ENCODE assay signal across 13 cellular contexts in the genomic region with DNA sequence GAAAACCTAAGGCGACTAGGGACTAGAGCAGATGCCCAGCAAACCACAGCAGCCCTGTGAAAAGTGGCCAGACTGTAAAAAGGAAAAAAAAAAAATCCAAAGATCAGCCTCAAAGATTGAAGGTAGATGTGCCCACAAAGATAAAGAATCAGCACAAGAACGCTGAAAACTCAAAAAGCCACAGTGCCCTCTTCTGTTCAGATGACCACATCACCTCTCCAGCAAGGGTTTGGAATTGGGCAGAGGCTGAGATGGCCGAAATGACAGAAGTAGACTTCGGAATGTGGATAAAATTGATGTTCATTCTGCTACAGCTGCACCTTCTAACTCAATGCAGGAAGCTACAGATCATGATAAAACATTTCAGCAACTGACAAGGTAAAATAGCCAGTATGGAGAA.
DNase-seq lines count a peak whose midpoint lies in the region; TF ChIP-seq lines count a peak whose summit lies in the region.
"Had no signal": no experiment of that assay in that cellular context is flagged by ENCODE, and none has a peak within 500 bp of the region (broad histone marks: within the 10 kb centered on the region; RNA-seq: fewer than 3 reads in every experiment).

No MANE protein-coding gene starts in this region.

- no peak overlapping the region for H3K27ac ChIP-seq in OCI-LY1 (ENCODE audit: low read depth, low read length, poor library complexity, severe bottlenecking)
- no peak overlapping the region for H3K27ac ChIP-seq in esophagus muscularis mucosa (replicated peaks in 1 of 4)
- no peak overlapping the region for H3K27ac ChIP-seq in RWPE1

- peaks cover 30% of the 10 kb centered on the region for H3K9me3 Mint-ChIP-seq in osteocyte (ENCODE audit: unreplicated experiment)

- no peaks in the 10 kb centered on the region for H4K20me1 ChIP-seq in OCI-LY1 (ENCODE audit: insufficient read depth, low read length)

- H3K9me3 ChIP-seq in OCI-LY1 (ENCODE audit: low read length), result no peaks in the 10 kb centered on the region
- peaks cover 0 to 9% (median 7%) of the 10 kb centered on the region in 4 donors for H3K9me3 ChIP-seq in esophagus muscularis mucosa

- CTCF ChIA-PET in RWPE1 (lab: Yijun Ruan, JAX), result no interaction called here

- H3K4me1 Mint-ChIP-seq in osteocyte (ENCODE audit: unreplicated experiment), result no peaks in the 10 kb centered on the region

- H3K27me3 ChIP-seq in OCI-LY1 (ENCODE audit: insufficient read depth, low read length) (no peaks in the 10 kb centered on the region; the same call in 1 of the 2 replicates), esophagus muscularis mucosa (no peaks in the 10 kb centered on the region)

- H3K9ac ChIP-seq in OCI-LY1 (ENCODE audit: low read length), result no peak overlapping the region

- H3K4me2 ChIP-seq in OCI-LY1 (ENCODE audit: low read length), result no peak overlapping the region

- H3K36me3 Mint-ChIP-seq in osteocyte (ENCODE audit: unreplicated experiment), result peaks cover 10% of the 10 kb centered on the region

- H3K4me1 ChIP-seq in OCI-LY1 (ENCODE audit: insufficient read depth, low read length, severe bottlenecking) (no peaks in the 10 kb centered on the region), esophagus muscularis mucosa (no peaks in the 10 kb centered on the region)

- H3K27me3 Mint-ChIP-seq in osteocyte (ENCODE audit: unreplicated experiment), result no peaks in the 10 kb centered on the region
- H3K27me3 Mint-ChIP-seq: activated CD4-positive, alpha-beta memory T cell treated with anti-CD3 and anti-CD28 coated beads for 36 hours; IgD-negative memory B cell had no signal

- no peaks in the 10 kb centered on the region for H3K79me2 ChIP-seq in OCI-LY1 (ENCODE audit: insufficient read depth, low read length)

- no peak overlapping the region for H2AFZ ChIP-seq in OCI-LY1 (ENCODE audit: low read length)

- TF ChIP-seq CTCF in OCI-LY1 (IDR thresholded peaks at IDR 0.05; ENCODE audit: low read length), result peak; percentile 51
- peak in 2 of 3 experiments; percentile 18 to 33 for TF ChIP-seq CTCF in esophagus muscularis mucosa (IDR thresholded peaks at IDR 0.05)
- peak; percentile 36 for TF ChIP-seq CTCF in osteocyte (IDR thresholded peaks at IDR 0.05)
- TF ChIP-seq CTCF in RWPE1 (conservative IDR thresholded peaks at IDR 0.05; ENCODE audit: low read depth), result no peak

- intact Hi-C loops in esophagus muscularis mucosa (cut with DNase I), result no loop called here

- 71% methylated on average over 4 of the region's 4 CpGs for WGBS in esophagus muscularis mucosa

- no peaks in the 10 kb centered on the region for H3K9me2 ChIP-seq in OCI-LY1 (ENCODE audit: low read depth, low read length)

- no peak for TF ChIP-seq EP300 in esophagus muscularis mucosa (IDR thresholded peaks at IDR 0.05)

- POLR2A ChIA-PET in RWPE1 (lab: Yijun Ruan, JAX; ENCODE audit: low non-redundant PET), result no interaction called here

- H3K4me3 ChIP-seq in OCI-LY1 (ENCODE audit: low read depth, low read length, poor library complexity, severe bottlenecking) (no peak overlapping the region), esophagus muscularis mucosa (no peak overlapping the region)

- no peak overlapping the region for H3K4me3 Mint-ChIP-seq in osteocyte (ENCODE audit: unreplicated experiment)
- H3K4me3 Mint-ChIP-seq: activated CD4-positive, alpha-beta memory T cell treated with anti-CD3 and anti-CD28 coated beads for 36 hours had no signal

- no peak for TF ChIP-seq POLR2A in esophagus muscularis mucosa (IDR thresholded peaks at IDR 0.05; ENCODE audit: low read depth)

- no peak overlapping the region for H3K27ac Mint-ChIP-seq in osteocyte (ENCODE audit: unreplicated experiment)
- H3K27ac Mint-ChIP-seq: activated CD4-positive, alpha-beta memory T cell treated with anti-CD3 and anti-CD28 coated beads for 36 hours; IgD-negative memory B cell had no signal

- no peaks in the 10 kb centered on the region for H3F3A ChIP-seq in OCI-LY1 (ENCODE audit: insufficient read depth, low read length)

- no peaks in the 10 kb centered on the region for H3K36me3 ChIP-seq in OCI-LY1 (ENCODE audit: insufficient read depth, low read length)
- H3K36me3 ChIP-seq in esophagus muscularis mucosa, result no peaks in the 10 kb centered on the region

- DNase-seq in DMS 273 (lab: John Stamatoyannopoulos, UW; ENCODE audit: unreplicated experiment) (peak; percentile 9), DMS 273 treated with DMSO at 0.1 percent for 48 hours (lab: John Stamatoyannopoulos, UW) (no peak), esophagus muscularis mucosa (ENCODE audit: extremely low spot score) (no peak), osteocyte (ENCODE audit: extremely low spot score, unreplicated experiment) (no peak), RKO (ENCODE audit: low spot score) (no peak), LoVo (ENCODE audit: low spot score) (no peak), RWPE1 (ENCODE audit: low spot score) (no peak)
- DNase-seq: 8988T; activated CD4-positive, alpha-beta memory T cell treated with anti-CD3 and anti-CD28 coated beads for 36 hours; posterior cingulate gyrus; SIG-M5 had no signal
